In genomic region chr6:118784641-118785164, GRCh38 we compare ENCODE assay signal across 10 cellular contexts.
DNase-seq lines count a peak whose midpoint lies in the region; ATAC-seq and TF ChIP-seq lines count a peak whose summit lies in the region.
"Had no signal": no experiment of that assay in that cellular context is flagged by ENCODE, and none has a peak within 500 bp of the region (broad histone marks: within the 10 kb centered on the region; RNA-seq: fewer than 3 reads in every experiment).

No MANE protein-coding gene starts in this region.

- H3K27me3 ChIP-seq in upper lobe of left lung = no peaks in the 10 kb centered on the region
- H3K27me3 ChIP-seq: adrenal gland had no signal

- DNase-seq in NCI-H526 (lab: John Stamatoyannopoulos, UW) (peak; percentile 93 to 96), cerebellar cortex (ENCODE audit: low spot score) (peak; percentile 39), left lobe of liver (ENCODE audit: low spot score) (no peak), upper lobe of left lung (peak in 1 of 2 donors; percentile 14), NCI-H748 treated with DMSO at 0.1 percent for 48 hours (lab: John Stamatoyannopoulos, UW) (no peak)
- no peak for DNase-seq in activated effector memory CD4-positive, alpha-beta T cell treated with Interleukin-2 at 50 U/mL for 16 hours
- DNase-seq: MV-4-11; stimulated activated naive CD4-positive, alpha-beta T cell had no signal

- no peaks in the 10 kb centered on the region for H3K9me3 ChIP-seq in upper lobe of left lung
- H3K9me3 ChIP-seq: adrenal gland had no signal

- ATAC-seq in left lobe of liver (peak; percentile 62), upper lobe of left lung (ENCODE audit: low FRiP score in 2 of 2) (peak; percentile 7 to 44), GM19452 (IDR thresholded peaks at IDR 0.05; ENCODE audit: unreplicated experiment) (no peak)

- TF ChIP-seq CTCF in upper lobe of left lung (IDR thresholded peaks at IDR 0.05) = no peak

- WGBS in upper lobe of left lung, 2 donors = 51 to 76% methylated on average over 4 to 5 of the region's 5 CpGs

- TF ChIP-seq EP300 in upper lobe of left lung (IDR thresholded peaks at IDR 0.05) = no peak

- H3K4me1 ChIP-seq in upper lobe of left lung = peaks cover 16 to 29% (median 27%) of the 10 kb centered on the region in 4 donors

- TF ChIP-seq POLR2A in upper lobe of left lung (IDR thresholded peaks at IDR 0.05) = no peak

- no peak overlapping the region for H3K4me3 ChIP-seq in upper lobe of left lung
- H3K4me3 ChIP-seq: adrenal gland had no signal

- no peaks in the 10 kb centered on the region for H3K36me3 ChIP-seq in upper lobe of left lung
- H3K36me3 ChIP-seq: adrenal gland had no signal

- H3K27ac ChIP-seq in upper lobe of left lung = peak overlapping the region in 1 of 4 donors; percentile 36
- H3K27ac ChIP-seq: adrenal gland had no signal

Comparison
In these comparisons a context has a peak if more than half of its experiments do, and no peak if none do; other contexts are left out.
1. DNase-seq: peak in NCI-H526 (2 of 2) and cerebellar cortex (single experiment); none in left lobe of liver (single experiment), NCI-H748 treated with DMSO at 0.1 percent for 48 hours (single experiment) and activated effector memory CD4-positive, alpha-beta T cell treated with Interleukin-2 at 50 U/mL for 16 hours (single experiment).